In genomic region chr3:5095879-5096278, GRCh38 we compare ENCODE assay signal across 10 cellular contexts. TPM values are rescaled to one million over a fixed set of nuclear protein-coding genes. Genes with fewer than 3 reads are reported as not detected.
DNase-seq lines count a peak whose midpoint lies in the region; ATAC-seq and TF ChIP-seq lines count a peak whose summit lies in the region.
"Had no signal": no experiment of that assay in that cellular context is flagged by ENCODE, and none has a peak within 500 bp of the region (broad histone marks: within the 10 kb centered on the region; RNA-seq: fewer than 3 reads in every experiment).

No MANE protein-coding gene starts in this region.

- H3K27ac ChIP-seq in mesendoderm (ENCODE audit: low read depth, low read length) (no peak overlapping the region), tibial artery (no peak overlapping the region)
- H3K27ac ChIP-seq: Peyer's patch had no signal

- H2BK15ac ChIP-seq in mesendoderm (replicated peaks; ENCODE audit: low read depth), result no peak overlapping the region

- H3K9ac ChIP-seq in mesendoderm (ENCODE audit: low read length), result peak overlapping the region; percentile 46

- H3K23ac ChIP-seq in mesendoderm (ENCODE audit: low read length), result no peak overlapping the region

- DNase-seq in activated CD8-positive, alpha-beta memory T cell treated with anti-CD3 and anti-CD28 coated beads, Interleukin-2, amount 10 ng/mL, durations not matched to agents 7 days and 5 days, result no peak
- no peak for DNase-seq in activated CD8-positive, alpha-beta memory T cell treated with anti-CD3 and anti-CD28 coated beads, Interleukin-2, amount 50 U/mL, for 4 hours
- DNase-seq in fibroblast of mammary gland (ENCODE audit: low read depth) (peak; percentile 28), mesendoderm (peak; percentile 59), tibial artery (no peak), NOMO-1 (lab: John Stamatoyannopoulos, UW; ENCODE audit: unreplicated experiment in 2 of 2) (no peak), T-helper 2 cell (no peak)

- H4K5ac ChIP-seq in mesendoderm (ENCODE audit: low read length), result no peak overlapping the region

- CTCF ChIA-PET in activated CD8-positive, alpha-beta memory T cell treated with anti-CD3 and anti-CD28 coated beads, Interleukin-2, amount 10 ng/mL, durations not matched to agents 7 days and 5 days (lab: Charles Lee), result no interaction called here

- H3K9me3 Mint-ChIP-seq in activated CD8-positive, alpha-beta memory T cell treated with anti-CD3 and anti-CD28 coated beads, Interleukin-2, amount 10 ng/mL, durations not matched to agents 7 days and 5 days (ENCODE audit: low read depth), result no peaks in the 10 kb centered on the region
- H3K9me3 Mint-ChIP-seq: activated naive CD4-positive, alpha-beta T cell treated with anti-CD3 and anti-CD28 coated beads, Interleukin-2, amount 50 U/mL, for 72 hours had no signal

- H3K56ac ChIP-seq in mesendoderm (ENCODE audit: low read length), result peak overlapping the region; percentile 65

- WGBS in mesendoderm (ENCODE audit: extremely low coverage, insufficient coverage, low lambda C conversion rate), result no CpG with 5 or more reads among the region's 33 CpGs

- H3K4me3 Mint-ChIP-seq in activated CD8-positive, alpha-beta memory T cell treated with anti-CD3 and anti-CD28 coated beads, Interleukin-2, amount 10 ng/mL, durations not matched to agents 7 days and 5 days, result no peak overlapping the region

- H3K36me3 ChIP-seq in mesendoderm (ENCODE audit: control insufficient read depth, insufficient read depth, low read length), result no peaks in the 10 kb centered on the region
- no peaks in the 10 kb centered on the region for H3K36me3 ChIP-seq in tibial artery
- H3K36me3 ChIP-seq: Peyer's patch had no signal

- no peaks in the 10 kb centered on the region for H3K27me3 ChIP-seq in mesendoderm (ENCODE audit: insufficient read depth, low read length, poor library complexity)
- peaks cover 0 to 23% of the 10 kb centered on the region in 2 donors for H3K27me3 ChIP-seq in tibial artery
- H3K27me3 ChIP-seq: Peyer's patch had no signal

- no peak overlapping the region for H4K8ac ChIP-seq in mesendoderm (ENCODE audit: low read depth, low read length)

- H3K79me2 ChIP-seq in mesendoderm (ENCODE audit: control insufficient read depth, insufficient read depth, low read length), result no peaks in the 10 kb centered on the region

- peaks cover 49% of the 10 kb centered on the region for H3K27me3 Mint-ChIP-seq in activated CD8-positive, alpha-beta memory T cell treated with anti-CD3 and anti-CD28 coated beads, Interleukin-2, amount 10 ng/mL, durations not matched to agents 7 days and 5 days

- TF ChIP-seq CTCF in fibroblast of mammary gland (conservative IDR thresholded peaks at IDR 0.05; ENCODE audit: control insufficient read depth, insufficient read depth, low read depth, low read length) (no peak), tibial artery (IDR thresholded peaks at IDR 0.05) (no peak)

- H3K4me2 ChIP-seq in mesendoderm (ENCODE audit: low read length), result peak overlapping the region; percentile 39

- H3K9me3 ChIP-seq in tibial artery, result no peaks in the 10 kb centered on the region
- H3K9me3 ChIP-seq: Peyer's patch had no signal

- H3K79me1 ChIP-seq in mesendoderm (ENCODE audit: low read length), result no peaks in the 10 kb centered on the region

- H3K18ac ChIP-seq in mesendoderm (ENCODE audit: low read length), result no peak overlapping the region

- peaks cover 4% of the 10 kb centered on the region for H3K4me1 Mint-ChIP-seq in activated CD8-positive, alpha-beta memory T cell treated with anti-CD3 and anti-CD28 coated beads, Interleukin-2, amount 10 ng/mL, durations not matched to agents 7 days and 5 days

- H2BK120ac ChIP-seq in mesendoderm (ENCODE audit: low read depth, low read length), result no peak overlapping the region

- intact Hi-C loops in tibial artery (cut with DNase I; ENCODE audit: low total_unique reads), result no loop called here

- peak; percentile 47 for ATAC-seq in activated CD8-positive, alpha-beta memory T cell treated with anti-CD3 and anti-CD28 coated beads, Interleukin-2, amount 10 ng/mL, durations not matched to agents 7 days and 5 days
- no peak for ATAC-seq in HG03095 (IDR thresholded peaks at IDR 0.05; ENCODE audit: unreplicated experiment)

- H2BK5ac ChIP-seq in mesendoderm (ENCODE audit: low read length), result no peak overlapping the region

- H2AK5ac ChIP-seq in mesendoderm (ENCODE audit: low read length), result no peak overlapping the region

- H3K4me3 ChIP-seq in fibroblast of mammary gland (ENCODE audit: control insufficient read depth, low read depth, low read length) (peak overlapping the region; percentile 7), mesendoderm (ENCODE audit: low read length) (no peak overlapping the region), tibial artery (peak overlapping the region; percentile 16 to 30)

- no peak overlapping the region for H3K27ac Mint-ChIP-seq in activated CD8-positive, alpha-beta memory T cell treated with anti-CD3 and anti-CD28 coated beads, Interleukin-2, amount 10 ng/mL, durations not matched to agents 7 days and 5 days
- H3K27ac Mint-ChIP-seq: activated naive CD4-positive, alpha-beta T cell treated with anti-CD3 and anti-CD28 coated beads, Interleukin-2, amount 50 U/mL, for 72 hours had no signal

- H3K4me1 ChIP-seq in mesendoderm (ENCODE audit: control insufficient read depth, low read depth, low read length) (no peaks in the 10 kb centered on the region), tibial artery (peaks cover 0 to 8% (median 4%) of the 10 kb centered on the region in 4 donors)
- H3K4me1 ChIP-seq: Peyer's patch had no signal

- H3K4ac ChIP-seq in mesendoderm (ENCODE audit: low read depth, low read length), result no peak overlapping the region

- H3K36me3 Mint-ChIP-seq in activated CD8-positive, alpha-beta memory T cell treated with anti-CD3 and anti-CD28 coated beads, Interleukin-2, amount 10 ng/mL, durations not matched to agents 7 days and 5 days, result no peaks in the 10 kb centered on the region
- H3K36me3 Mint-ChIP-seq: activated naive CD4-positive, alpha-beta T cell treated with anti-CD3 and anti-CD28 coated beads, Interleukin-2, amount 50 U/mL, for 72 hours had no signal

RNA-seq across cellular contexts. Expression of gene ARL8B, which starts 26.2 kb away (rescaled TPM):
- 10 to 100 TPM; 36.0 to 46.8 TPM for total RNA-seq in activated CD8-positive, alpha-beta memory T cell treated with anti-CD3 and anti-CD28 coated beads, Interleukin-2, amount 10 ng/mL, durations not matched to agents 7 days and 5 days
- polyA plus RNA-seq in mesendoderm (2013, experiment 1 of 2), result 40.8 TPM
- 41.0 TPM for polyA plus RNA-seq in mesendoderm (2013, experiment 2 of 2)

Comparison
In these comparisons a context has a peak if more than half of its experiments do, and no peak if none do; other contexts are left out.
1. DNase-seq: peak in fibroblast of mammary gland (single experiment) and mesendoderm (single experiment); none in activated CD8-positive, alpha-beta memory T cell treated with anti-CD3 and anti-CD28 coated beads, Interleukin-2, amount 10 ng/mL, durations not matched to agents 7 days and 5 days (single experiment), activated CD8-positive, alpha-beta memory T cell treated with anti-CD3 and anti-CD28 coated beads, Interleukin-2, amount 50 U/mL, for 4 hours (single experiment), tibial artery (0 of 2), NOMO-1 (0 of 2) and T-helper 2 cell (0 of 5).